In the genomic region with DNA sequence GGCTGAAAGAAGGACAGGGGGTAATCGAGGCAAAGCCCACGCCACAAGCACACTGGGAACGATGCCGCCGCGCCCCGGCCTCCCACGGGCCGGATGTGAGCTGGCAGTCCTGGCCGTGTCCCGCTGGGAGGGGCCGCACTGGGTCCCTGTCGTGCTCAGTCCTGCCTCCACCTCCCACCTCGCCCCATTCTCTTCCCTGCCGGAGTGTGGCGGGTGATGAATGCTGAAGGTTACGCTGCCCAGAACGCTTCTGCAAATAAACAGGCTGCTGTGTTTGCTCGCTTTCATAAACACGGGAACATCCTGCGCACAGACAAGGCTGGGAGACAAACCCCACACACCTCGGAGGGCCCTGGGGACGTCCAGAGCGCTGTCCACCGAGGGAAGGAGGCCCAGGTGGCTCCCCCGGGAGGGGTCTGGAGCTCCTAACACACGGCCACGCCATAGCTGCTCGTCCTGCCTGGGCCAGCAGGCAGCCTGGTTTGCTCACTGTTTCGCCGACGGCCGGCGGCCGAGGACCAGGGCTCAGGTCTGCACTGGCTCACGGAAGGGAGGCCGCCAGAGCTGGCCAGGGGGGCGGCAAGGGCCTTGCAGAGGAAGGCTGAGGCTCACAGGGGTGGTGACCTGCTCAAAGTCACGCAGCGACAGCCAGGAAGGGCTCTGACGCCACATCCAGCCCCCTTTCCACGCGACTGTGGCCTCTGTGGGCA, we compare ENCODE assay signal across 17 cellular contexts. TPM values are rescaled to one million over a fixed set of nuclear protein-coding genes. Genes with fewer than 3 reads are reported as not detected.
DNase-seq lines count a peak whose midpoint lies in the region; ATAC-seq and TF ChIP-seq lines count a peak whose summit lies in the region.
"Had no signal": no experiment of that assay in that cellular context is flagged by ENCODE, and none has a peak within 500 bp of the region (broad histone marks: within the 10 kb centered on the region; RNA-seq: fewer than 3 reads in every experiment).

No MANE protein-coding gene starts in this region.

- 60% methylated on average over 43 of the region's 43 CpGs for WGBS in right cardiac atrium
- 68 to 80% (median 75%) methylated on average over 29 to 43 of the region's 43 CpGs for WGBS in stomach, 5 donors

- H3K4me1 ChIP-seq in right cardiac atrium (ENCODE audit: control insufficient read depth, insufficient read depth, low read length) (peaks cover 5% of the 10 kb centered on the region), stomach (peaks cover 21 to 42% (median 32%) of the 10 kb centered on the region in 4 donors), foreskin keratinocyte (no peaks in the 10 kb centered on the region)

- H3K36me3 ChIP-seq in stomach, result peaks cover 2 to 39% (median 32%) of the 10 kb centered on the region in 4 donors

- peak; percentile 46 for DNase-seq in EL
- DNase-seq in right cardiac atrium, result peak in 2 of 3 donors; percentile 58 to 77
- no peak for DNase-seq in stomach
- no peak for DNase-seq in foreskin keratinocyte
- DNase-seq: activated naive CD4-positive, alpha-beta T cell treated with anti-CD3 and anti-CD28 coated beads, Interleukin-2, amount 50 U/mL, for 16 hours; Calu3; cerebellar nuclear complex; HCEC 1CT; NCI-H1930; NCI-H524 treated with DMSO at 0.1 percent for 48 hours; PC-9; stimulated activated CD4-positive, alpha-beta T cell treated with anti-CD3 and anti-CD28 coated beads, Interleukin-4, amount 100 ng/mL, for 1 hour; T-cell had no signal

- TF ChIP-seq POLR2A in stomach (IDR thresholded peaks at IDR 0.05), result no peak

- no peak for TF ChIP-seq EP300 in stomach (IDR thresholded peaks at IDR 0.05)

- H3K9me3 ChIP-seq in right cardiac atrium (ENCODE audit: control insufficient read depth, low read length) (no peaks in the 10 kb centered on the region), stomach (no peaks in the 10 kb centered on the region)

- H3K27ac ChIP-seq in right cardiac atrium (ENCODE audit: low read length) (peak overlapping the region; percentile 1), stomach (peak overlapping the region in 4 of 5 donors; percentile 86 to 99 (median 92)), foreskin keratinocyte (no peak overlapping the region)
- H3K27ac ChIP-seq: PC-9 had no signal

- TF ChIP-seq CTCF in WI38 (IDR thresholded peaks at IDR 0.05; ENCODE audit: low read depth, low read length) (no peak), stomach (IDR thresholded peaks at IDR 0.05) (no peak), foreskin keratinocyte (conservative IDR thresholded peaks at IDR 0.05) (no peak)

- intact Hi-C loops in right cardiac atrium (cut with DNase I) (no loop called here), stomach (cut with DNase I; ENCODE audit: low total_unique reads) (no loop called here)

- ATAC-seq in right cardiac atrium (no peak), foreskin keratinocyte (no peak), GM21786 (IDR thresholded peaks at IDR 0.05; ENCODE audit: unreplicated experiment) (no peak), GM18907 (IDR thresholded peaks at IDR 0.05; ENCODE audit: unreplicated experiment) (no peak)
- ATAC-seq: activated CD4-positive, CD25-positive, alpha-beta regulatory T cell treated with anti-CD3 and anti-CD28 coated beads, Interleukin-2, amount 50 U/mL, for 24 hours; T-cell had no signal

- H3K27me3 ChIP-seq in right cardiac atrium (ENCODE audit: control insufficient read depth, insufficient read depth) (no peaks in the 10 kb centered on the region), stomach (peaks cover 0 to 8% (median 0%) of the 10 kb centered on the region in 3 donors), foreskin keratinocyte (peaks cover 10% of the 10 kb centered on the region)

- H3K4me3 ChIP-seq in WI38 (ENCODE audit: low read depth, low read length), result peak overlapping the region; percentile 30
- no peak overlapping the region for H3K4me3 ChIP-seq in right cardiac atrium (ENCODE audit: low read length)
- H3K4me3 ChIP-seq in stomach, result no peak overlapping the region
- H3K4me3 ChIP-seq: PC-9 had no signal

RNA-seq across cellular contexts. Expression of a gene that starts 2.3 kb away (rescaled TPM):
- 10 to 100 TPM; 15.2 to 24.9 (median 22.2) TPM for total RNA-seq in right cardiac atrium
- 17.1 TPM for polyA plus RNA-seq in right cardiac atrium
- total RNA-seq in stomach, result 10 to 100 TPM in 1 of 5 donors, 1 to 10 TPM in 3, not detected in 1; 1.3 to 10.1 (median 7.4) TPM
- 10 to 100 TPM; 13.9 to 16.8 (median 15.0) TPM for polyA plus RNA-seq in stomach
- 17.9 and 25.2 TPM in 2 replicates for total RNA-seq in foreskin keratinocyte
- 30.9 and 48.7 TPM in 2 replicates for polyA plus RNA-seq in foreskin keratinocyte

RNA-seq across cellular contexts. Expression of a gene that starts 12.3 kb away (rescaled TPM):
- total RNA-seq in right cardiac atrium (1 to 10 TPM in 2 of 4 donors, under 1 TPM in 2; 0.76 to 2.1 (median 1.0) TPM), stomach (1 to 10 TPM in 3 of 5 donors, under 1 TPM in 1, not detected in 1; 0.92 to 8.2 (median 1.6) TPM), foreskin keratinocyte (0.24 and 0.35 TPM in 2 replicates)
- polyA plus RNA-seq in right cardiac atrium (0.68 TPM), stomach (1 to 10 TPM in 2 of 3 donors, under 1 TPM in 1; 0.92 to 2.0 (median 1.1) TPM), foreskin keratinocyte (0.17 and 0.32 TPM in 2 replicates)

RNA-seq across cellular contexts. Expression of a gene that starts 33.9 kb away (rescaled TPM):
- 10 to 100 TPM; 46.3 to 90.6 (median 71.6) TPM for total RNA-seq in right cardiac atrium
- polyA plus RNA-seq in right cardiac atrium, result 73.3 TPM
- total RNA-seq in stomach, result 10 to 100 TPM in 3 of 5 donors, 1 to 10 TPM in 2; 3.5 to 16.5 (median 14.6) TPM
- 10 to 100 TPM in 1 of 3 donors, 1 to 10 TPM in 2; 6.3 to 17.4 (median 9.6) TPM for polyA plus RNA-seq in stomach
- 3.6 and 6.2 TPM in 2 replicates for total RNA-seq in foreskin keratinocyte
- polyA plus RNA-seq in foreskin keratinocyte, result 3.4 and 5.3 TPM in 2 replicates

RNA-seq across cellular contexts. Expression of a gene that starts 38.8 kb away (rescaled TPM):
- total RNA-seq in right cardiac atrium (1 to 10 TPM; 3.2 to 4.4 (median 3.9) TPM), stomach (10 to 100 TPM in 1 of 5 donors, 1 to 10 TPM in 4; 1.8 to 58.2 (median 5.8) TPM), foreskin keratinocyte (8.5 and 9.6 TPM in 2 replicates)
- polyA plus RNA-seq in right cardiac atrium (3.7 TPM), stomach (1 to 10 TPM; 2.9 to 4.6 (median 4.1) TPM), foreskin keratinocyte (5.8 and 6.5 TPM in 2 replicates)

RNA-seq across cellular contexts. Expression of a gene that starts 49.2 kb away (rescaled TPM):
- total RNA-seq in right cardiac atrium (10 to 100 TPM; 18.2 to 22.9 (median 20.1) TPM), stomach (100 to 1,000 TPM in 1 of 5 donors, 10 to 100 TPM in 4; 26.3 to 184 (median 71.2) TPM), foreskin keratinocyte (45.3 and 57.1 TPM in 2 replicates)
- polyA plus RNA-seq in right cardiac atrium (13.6 TPM), stomach (10 to 100 TPM; 20.6 to 29.5 (median 27.2) TPM), foreskin keratinocyte (42.3 and 54.1 TPM in 2 replicates)

Comparison
In these comparisons a context has a peak if more than half of its experiments do, and no peak if none do; other contexts are left out.
1. DNase-seq: peak in EL (single experiment) and right cardiac atrium (2 of 3); none in stomach (single experiment) and foreskin keratinocyte (0 of 2).